8 cellular contexts compared by ENCODE assay signal in genomic region chr3:45226206-45226915, GRCh38. TPM values are rescaled to one million over a fixed set of nuclear protein-coding genes. Genes with fewer than 3 reads are reported as not detected.
A peak's percentile ranks its signal among the peaks of the same experiment; 100 is the strongest.
DNase-seq lines count a peak whose midpoint lies in the region; ATAC-seq, FAIRE-seq and TF ChIP-seq lines count a peak whose summit lies in the region.

TSS of gene TMEM158 (minus strand) at chr3:45226287. CDS start at chr3:45226027, 260 bp downstream.

- DNase-seq in NOMO-1 (lab: John Stamatoyannopoulos, UW; ENCODE audit: unreplicated experiment in 2 of 2) = peak; percentile 24 to 56
- DNase-seq in NOMO-1 treated with dmso at 0.1 percent for 144 hours (lab: John Stamatoyannopoulos, UW; ENCODE audit: unreplicated experiment) = no peak
- peak; percentile 88 for DNase-seq in RPMI7951 (ENCODE audit: low read depth)
- peak; percentile 41 for DNase-seq in activated gamma-delta T cell (lab: John Stamatoyannopoulos, UW)
- DNase-seq in frontal cortex (ENCODE audit: low spot score in 2 of 2) = peak; percentile 89 to 90
- peak; percentile 91 for DNase-seq in neural progenitor cell (ENCODE audit: low spot score)
- DNase-seq in stimulated activated naive CD8-positive, alpha-beta T cell treated with anti-CD3 and anti-CD28 coated beads, Interleukin-15, amount 100 ng/mL, for 72 hours = peak; percentile 54 to 68

- H2AFZ ChIP-seq in neural progenitor cell (replicated peaks) = peak within 1 kb of the TSS; percentile 90

- H4K20me1 ChIP-seq in neural progenitor cell (ENCODE audit: low read depth) = no peaks in the 10 kb centered on the region

- peaks cover 18% of the 10 kb centered on the region for H3K27me3 Mint-ChIP-seq in neural progenitor cell (ENCODE audit: insufficient read depth, low read depth)
- H3K27me3 Mint-ChIP-seq in stimulated activated naive CD8-positive, alpha-beta T cell treated with anti-CD3 and anti-CD28 coated beads, Interleukin-15, amount 100 ng/mL, for 72 hours = peaks cover 89% of the 10 kb centered on the region

- TF ChIP-seq CTCF in neural progenitor cell (IDR thresholded peaks at IDR 0.05) = no peak

- no peaks in the 10 kb centered on the region for H3K9me3 Mint-ChIP-seq in neural progenitor cell
- H3K9me3 Mint-ChIP-seq in stimulated activated naive CD8-positive, alpha-beta T cell treated with anti-CD3 and anti-CD28 coated beads, Interleukin-15, amount 100 ng/mL, for 72 hours = no peaks in the 10 kb centered on the region

- H3K36me3 Mint-ChIP-seq in neural progenitor cell = no peaks in the 10 kb centered on the region

- peaks cover 36% of the 10 kb centered on the region for H3K4me1 Mint-ChIP-seq in neural progenitor cell
- H3K4me1 Mint-ChIP-seq in stimulated activated naive CD8-positive, alpha-beta T cell treated with anti-CD3 and anti-CD28 coated beads, Interleukin-15, amount 100 ng/mL, for 72 hours = peaks cover 18% of the 10 kb centered on the region

- peak within 1 kb of the TSS; percentile 97 for H3K4me2 ChIP-seq in neural progenitor cell

- H3K27ac ChIP-seq in neural progenitor cell = no peak within 1 kb of the TSS

- H3K9me3 ChIP-seq in neural progenitor cell (ENCODE audit: low read depth) = no peaks in the 10 kb centered on the region

- peaks cover 6% of the 10 kb centered on the region for H3K79me2 ChIP-seq in neural progenitor cell (ENCODE audit: low read depth)

- H3K4me1 ChIP-seq in neural progenitor cell = peaks cover 27% of the 10 kb centered on the region

- no peak for FAIRE-seq in frontal cortex (lab: Jason Lieb, UNC)

- peak within 1 kb of the TSS; percentile 82 for H3K4me3 ChIP-seq in neural progenitor cell

- no peak within 1 kb of the TSS for H3K9ac ChIP-seq in neural progenitor cell

- H3K36me3 ChIP-seq in neural progenitor cell = no peaks in the 10 kb centered on the region

- peak; percentile 62 for ATAC-seq in HG03108 (IDR thresholded peaks at IDR 0.05; ENCODE audit: unreplicated experiment)
- peak; percentile 88 for ATAC-seq in stimulated activated naive CD8-positive, alpha-beta T cell treated with anti-CD3 and anti-CD28 coated beads, Interleukin-15, amount 100 ng/mL, for 72 hours

- H3K27me3 ChIP-seq in neural progenitor cell = peaks cover 19% of the 10 kb centered on the region

- peak within 1 kb of the TSS; percentile 97 for H3K4me3 Mint-ChIP-seq in neural progenitor cell
- H3K4me3 Mint-ChIP-seq in stimulated activated naive CD8-positive, alpha-beta T cell treated with anti-CD3 and anti-CD28 coated beads, Interleukin-15, amount 100 ng/mL, for 72 hours = peak within 1 kb of the TSS; percentile 51 to 64

- peak within 1 kb of the TSS; percentile 77 for H3K27ac Mint-ChIP-seq in neural progenitor cell
- no peak within 1 kb of the TSS for H3K27ac Mint-ChIP-seq in stimulated activated naive CD8-positive, alpha-beta T cell treated with anti-CD3 and anti-CD28 coated beads, Interleukin-15, amount 100 ng/mL, for 72 hours

- H3F3A ChIP-seq in neural progenitor cell (ENCODE audit: low read depth) = peaks cover 21% of the 10 kb centered on the region

RNA-seq across cellular contexts. Expression of gene TMEM158, which starts in this region (rescaled TPM):
- total RNA-seq in RPMI7951 (2014; rRNA removed; shearing (Covaris generic)) = 152 and 160 TPM in 2 replicates
- total RNA-seq in frontal cortex (19.6 TPM), neural progenitor cell (ENCODE audit: low replicate concordance) (2.7 and 5.5 TPM in 2 replicates)
